ENCODE assay signal across 15 cellular contexts in the genomic region with DNA sequence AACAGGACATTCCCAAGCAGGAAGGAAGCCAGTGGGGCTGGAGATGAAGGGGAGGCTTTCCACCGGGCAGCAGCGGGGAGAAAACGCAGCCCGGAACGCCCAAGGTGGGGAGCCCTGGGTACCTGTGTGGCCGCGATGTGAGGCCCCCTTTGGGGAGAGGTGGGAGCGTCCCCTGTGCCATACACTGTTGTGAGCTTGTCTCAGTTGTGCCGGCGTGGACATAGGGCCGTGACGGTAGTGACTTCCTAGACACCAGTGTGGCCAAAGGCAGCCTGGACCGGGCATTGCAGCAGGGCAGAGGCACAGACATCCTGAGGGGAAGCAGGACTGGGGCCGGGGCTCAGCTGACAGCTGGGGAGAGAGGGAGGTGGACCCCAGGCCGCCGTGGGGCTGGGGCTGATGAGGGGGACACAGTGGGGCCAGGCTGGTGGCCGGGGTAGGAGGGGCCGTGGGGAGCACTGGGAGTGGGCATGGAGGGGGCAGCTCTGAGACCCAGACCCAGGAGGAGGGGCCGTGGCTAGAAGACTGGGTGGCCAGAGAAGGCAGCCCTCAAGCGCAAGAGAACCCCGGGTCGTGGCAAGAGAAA. TPM values are rescaled to one million over a fixed set of nuclear protein-coding genes. Genes with fewer than 3 reads are reported as not detected.
DNase-seq lines count a peak whose midpoint lies in the region; ATAC-seq, FAIRE-seq and TF ChIP-seq lines count a peak whose summit lies in the region.
"Had no signal": no experiment of that assay in that cellular context is flagged by ENCODE, and none has a peak within 500 bp of the region (broad histone marks: within the 10 kb centered on the region; RNA-seq: fewer than 3 reads in every experiment).

No MANE protein-coding gene starts in this region.

- H3K4me3 Mint-ChIP-seq in central memory CD8-positive, alpha-beta T cell, result no peak overlapping the region
- H3K4me3 Mint-ChIP-seq: IgD-negative memory B cell had no signal

- H3K79me2 ChIP-seq in HepG2 (ENCODE audit: insufficient read depth, low read length), result peaks cover 14% of the 10 kb centered on the region

- H3K36me3 Mint-ChIP-seq in central memory CD8-positive, alpha-beta T cell (ENCODE audit: insufficient read depth), result peaks cover 10% of the 10 kb centered on the region

- no peak for TF ChIP-seq RAD21 in HepG2 (CRISPR knock-in tag; IDR thresholded peaks at IDR 0.05)

- no TSS peak for BruUV-seq in HepG2 (replicated peaks; lab: Mats Ljungman, UMichigan)

- peak; percentile 30 for DNase-seq in G401 (ENCODE audit: low spot score)
- DNase-seq in central memory CD8-positive, alpha-beta T cell (ENCODE audit: low spot score in 2 of 2), result no peak
- no peak for DNase-seq in HepG2 (ENCODE audit: low spot score)
- DNase-seq in spleen, result peak; percentile 74
- DNase-seq in NCI-H1105 treated with DMSO at 0.1 percent for 48 hours (lab: John Stamatoyannopoulos, UW), result no peak
- no peak for DNase-seq in GM10248 (ENCODE audit: extremely low spot score)
- DNase-seq: activated T-cell treated with anti-CD3 and anti-CD28 coated beads, Interleukin-2, amount 50 U/mL, for 1 hour; DMS79 treated with DMSO at 0.1 percent for 48 hours; NCI-H1417 treated with DMSO at 0.1 percent for 48 hours had no signal

- in situ Hi-C loops in G401 (cut with HindIII; ENCODE audit: low sequenced_read_pairs) (no loop called here), HepG2 (cut with HindIII; ENCODE audit: extremely low pct_ligation_motif_present, low pct_unique_long_range_greater_than_20kb) (no loop called here)

- peak overlapping the region; percentile 31 for H3K4me2 ChIP-seq in HepG2 (ENCODE audit: low read depth, low read length)

- H3K9ac ChIP-seq in HepG2 (ENCODE audit: insufficient read depth, low read depth, low read length), result no peak overlapping the region

- H3K4me1 ChIP-seq in HepG2 (ENCODE audit: insufficient read depth, low read length), result peaks cover 38% of the 10 kb centered on the region
- H3K4me1 ChIP-seq in spleen, result peaks cover 0 to 65% (median 32%) of the 10 kb centered on the region in 6 donors

- no peaks in the 10 kb centered on the region for H3K27me3 ChIP-seq in HepG2 (ENCODE audit: control insufficient read depth in 1 of 2, insufficient read depth in 2 of 2, low read length in 2 of 2)
- H3K27me3 ChIP-seq in spleen (replicated peaks in 1 of 7), result no peaks in the 10 kb centered on the region

- peaks cover 20% of the 10 kb centered on the region; the same call in 1 of the 2 replicates for H4K20me1 ChIP-seq in HepG2 (ENCODE audit: insufficient read depth, low read length)

- H3K9me3 Mint-ChIP-seq in central memory CD8-positive, alpha-beta T cell, result no peaks in the 10 kb centered on the region

- peak overlapping the region; percentile 10 for H3K27ac Mint-ChIP-seq in central memory CD8-positive, alpha-beta T cell (ENCODE audit: low read depth)
- H3K27ac Mint-ChIP-seq: IgD-negative memory B cell had no signal

- POLR2A ChIA-PET in HepG2 (lab: Yijun Ruan, JAX), result no interaction called here
- POLR2A ChIA-PET in GM10248 (lab: Yijun Ruan, JAX), result no interaction called here

- TF ChIP-seq POLR2A in HepG2 (IDR thresholded peaks at IDR 0.05; ENCODE audit: insufficient read depth in 1 of 2, low read depth in 2 of 2, low read length in 2 of 2), result no peak
- no peak for TF ChIP-seq POLR2A in spleen (IDR thresholded peaks at IDR 0.05)

- no peak for ATAC-seq in central memory CD8-positive, alpha-beta T cell (replicated peaks; ENCODE audit: extremely low read depth, poor library complexity, severe bottlenecking)
- ATAC-seq in HepG2 (peak; percentile 4), HG03378 (IDR thresholded peaks at IDR 0.05; ENCODE audit: unreplicated experiment) (no peak), GM21619 (IDR thresholded peaks at IDR 0.05; ENCODE audit: unreplicated experiment) (no peak)
- ATAC-seq: HCT116 had no signal

- TF ChIP-seq EP300 in HepG2 (IDR thresholded peaks at IDR 0.05; ENCODE audit: low read depth in 2 of 2, low read length in 2 of 2) (no peak), HepG2 (CRISPR knock-in tag; IDR thresholded peaks at IDR 0.05; ENCODE audit: borderline replicate concordance) (no peak)

- H2AFZ ChIP-seq in HepG2 (ENCODE audit: low read length), result no peak overlapping the region

- peak overlapping the region; percentile 11 for H3K27ac ChIP-seq in HepG2 (ENCODE audit: extremely low read length, insufficient read depth, low read length)
- peak overlapping the region; percentile 35 to 83 (median 66) for H3K27ac ChIP-seq in spleen

- peaks cover 19% of the 10 kb centered on the region for H3K4me1 Mint-ChIP-seq in central memory CD8-positive, alpha-beta T cell
- H3K4me1 Mint-ChIP-seq: IgD-negative memory B cell had no signal

- H3K4me3 ChIP-seq in HepG2 (replicated peaks in 1 of 3; ENCODE audit: insufficient read depth in 1 of 3, low read depth in 2 of 3, low read length in 3 of 3), result peak overlapping the region in 1 of 3 experiments; percentile 15; a peak in 1 of 6 replicates
- H3K4me3 ChIP-seq in spleen, result peak overlapping the region in 2 of 8 donors; percentile 13 to 42

- TF ChIP-seq CTCF in HepG2 (CRISPR knock-in tag; IDR thresholded peaks at IDR 0.05) (no peak), spleen (IDR thresholded peaks at IDR 0.05 in 8 of 11, conservative IDR thresholded peaks at IDR 0.05 in 3 of 11) (no peak), GM10248 (IDR thresholded peaks at IDR 0.05; ENCODE audit: control extremely low read depth, extremely low read depth, low read depth, missing control alignments) (no peak)

- H3K36me3 ChIP-seq in HepG2 (replicated peaks in 1 of 2; ENCODE audit: control insufficient read depth in 1 of 2, insufficient read depth in 2 of 2, low read length in 2 of 2) (peaks cover 4 to 22% of the 10 kb centered on the region in 2 experiments; a peak in 4 of 5 replicates), spleen (peaks cover 0 to 86% (median 8%) of the 10 kb centered on the region in 6 donors)

- H3K9me3 ChIP-seq in HepG2 (ENCODE audit: low read length), result no peaks in the 10 kb centered on the region
- peaks cover 0 to 7% (median under 1%) of the 10 kb centered on the region in 8 donors for H3K9me3 ChIP-seq in spleen

- intact Hi-C loops in HepG2 (cut with micrococcal nuclease; ENCODE audit: unreplicated experiment), result no loop called here
- intact Hi-C loops in spleen (cut with DNase I; ENCODE audit: low total_unique reads), result no loop called here

- no peak for FAIRE-seq in HepG2 (lab: Jason Lieb, UNC)
- FAIRE-seq: endometrium, GM12892 had no signal

- no peaks in the 10 kb centered on the region for H3K27me3 Mint-ChIP-seq in central memory CD8-positive, alpha-beta T cell
- H3K27me3 Mint-ChIP-seq: IgD-negative memory B cell had no signal

- CTCF ChIA-PET in HepG2 (lab: Yijun Ruan, JAX; ENCODE audit: low intra/inter-chr PET ratio, low total read pairs) (no interaction called here), GM10248 (lab: Yijun Ruan, JAX) (interaction anchor here (0.9 to 2.7 kb wide), 3 partner anchors 9 to 16 kb away, joined by 3 to 9 read pairs (median 7); no protein-coding TSS in a partner anchor)

- WGBS in HepG2 (ENCODE audit: low lambda C conversion rate), result 81% methylated on average over 20 of the region's 22 CpGs
- 60 to 80% (median 72%) methylated on average over 21 to 22 of the region's 22 CpGs for WGBS in spleen, 5 donors

RNA-seq across cellular contexts. Expression of a gene that starts 38.5 kb away (rescaled TPM):
- total RNA-seq in G401 (2014; rRNA removed; shearing (Covaris generic)), result 23.0 and 39.4 TPM in 2 replicates
- total RNA-seq in HepG2 (2016; rRNA removed; fragmentation: Illumina TruSeq; extraction: Trizol), result 78.3 and 84.2 TPM in 2 replicates
- total RNA-seq in HepG2 (2016; cell fraction: cytosol; rRNA removed; fragmentation: Illumina TruSeq; extraction: Trizol; ENCODE audit: low read depth), result 194 and 195 TPM in 2 replicates
- 67.1 and 88.3 TPM in 2 replicates for total RNA-seq in HepG2 (2016; cell fraction: insoluble cytoplasmic fraction; rRNA removed; fragmentation: Illumina TruSeq; extraction: Trizol)
- total RNA-seq in HepG2 (2016; cell fraction: membrane; rRNA removed; fragmentation: Illumina TruSeq; extraction: Trizol), result 221 and 222 TPM in 2 replicates
- total RNA-seq in HepG2 (2016; cell fraction: nucleus; rRNA removed; fragmentation: Illumina TruSeq; extraction: Trizol), result 49.7 and 57.5 TPM in 2 replicates
- polyA plus RNA-seq in HepG2 (2011; rRNA removed), result 31.6 and 38.0 TPM in 2 replicates
- polyA plus RNA-seq in HepG2 (2011; cell fraction: cytosol; rRNA removed), result 25.7 and 26.3 TPM in 2 replicates
- 37.1 and 39.8 TPM in 2 replicates for polyA plus RNA-seq in HepG2 (2011; cell fraction: nucleus; rRNA removed)
- polyA plus RNA-seq in HepG2 (2012), result 25.2 and 38.0 TPM in 2 replicates
- 283 and 288 TPM in 2 replicates for polyA plus RNA-seq in HepG2 (2016; cell fraction: cytosol; fragmentation: Illumina TruSeq; extraction: Trizol; ENCODE audit: low read depth)
- polyA plus RNA-seq in HepG2 (2016; cell fraction: insoluble cytoplasmic fraction; fragmentation: Illumina TruSeq; extraction: Trizol; ENCODE audit: low read depth), result 98.5 and 123 TPM in 2 replicates
- 260 and 268 TPM in 2 replicates for polyA plus RNA-seq in HepG2 (2016; cell fraction: membrane; fragmentation: Illumina TruSeq; extraction: Trizol; ENCODE audit: low read depth)
- 93.4 and 97.4 TPM in 2 replicates for polyA plus RNA-seq in HepG2 (2016; cell fraction: nucleus; fragmentation: Illumina TruSeq; extraction: Trizol; ENCODE audit: insufficient read depth, low read depth)
- polyA minus RNA-seq in HepG2 (2011; rRNA and poly(A)+ RNA removed; ENCODE audit: low replicate concordance), result 27.0 and 92.2 TPM in 2 replicates
- polyA minus RNA-seq in HepG2 (2011; cell fraction: cytosol; rRNA and poly(A)+ RNA removed), result 13.8 and 22.4 TPM in 2 replicates
- polyA minus RNA-seq in HepG2 (2011; cell fraction: nucleus; rRNA and poly(A)+ RNA removed), result 24.0 and 26.7 TPM in 2 replicates
- 10 to 100 TPM; 47.5 to 91.7 (median 59.4) TPM for total RNA-seq in spleen
- polyA plus RNA-seq in spleen, result 10 to 100 TPM; 21.7 to 42.4 (median 40.1) TPM

RNA-seq across cellular contexts. Expression of a gene that starts 55.5 kb away (rescaled TPM):
- 6.3 and 12.7 TPM in 2 replicates for total RNA-seq in G401 (2014; rRNA removed; shearing (Covaris generic))
- total RNA-seq in HepG2 (2016; rRNA removed; fragmentation: Illumina TruSeq; extraction: Trizol), result 7.4 and 9.6 TPM in 2 replicates
- total RNA-seq in HepG2 (2016; cell fraction: cytosol; rRNA removed; fragmentation: Illumina TruSeq; extraction: Trizol; ENCODE audit: low read depth), result 12.3 and 13.3 TPM in 2 replicates
- total RNA-seq in HepG2 (2016; cell fraction: insoluble cytoplasmic fraction; rRNA removed; fragmentation: Illumina TruSeq; extraction: Trizol), result 6.4 and 10.2 TPM in 2 replicates
- total RNA-seq in HepG2 (2016; cell fraction: membrane; rRNA removed; fragmentation: Illumina TruSeq; extraction: Trizol), result 9.2 and 9.7 TPM in 2 replicates
- 16.2 and 17.5 TPM in 2 replicates for total RNA-seq in HepG2 (2016; cell fraction: nucleus; rRNA removed; fragmentation: Illumina TruSeq; extraction: Trizol)
- 9.1 and 11.9 TPM in 2 replicates for polyA plus RNA-seq in HepG2 (2011; rRNA removed)
- polyA plus RNA-seq in HepG2 (2011; cell fraction: cytosol; rRNA removed), result 7.6 and 8.0 TPM in 2 replicates
- 23.2 and 28.2 TPM in 2 replicates for polyA plus RNA-seq in HepG2 (2011; cell fraction: nucleus; rRNA removed)
- 11.5 and 12.0 TPM in 2 replicates for polyA plus RNA-seq in HepG2 (2012)
- 2.5 and 2.6 TPM in 2 replicates for polyA plus RNA-seq in HepG2 (2016; cell fraction: cytosol; fragmentation: Illumina TruSeq; extraction: Trizol; ENCODE audit: low read depth)
- polyA plus RNA-seq in HepG2 (2016; cell fraction: insoluble cytoplasmic fraction; fragmentation: Illumina TruSeq; extraction: Trizol; ENCODE audit: low read depth), result 7.2 and 9.3 TPM in 2 replicates
- 4.7 and 5.4 TPM in 2 replicates for polyA plus RNA-seq in HepG2 (2016; cell fraction: membrane; fragmentation: Illumina TruSeq; extraction: Trizol; ENCODE audit: low read depth)
- polyA plus RNA-seq in HepG2 (2016; cell fraction: nucleus; fragmentation: Illumina TruSeq; extraction: Trizol; ENCODE audit: insufficient read depth, low read depth), result 56.9 and 58.1 TPM in 2 replicates
- 6.2 and 8.7 TPM in 2 replicates for polyA minus RNA-seq in HepG2 (2011; rRNA and poly(A)+ RNA removed; ENCODE audit: low replicate concordance)
- 2.3 and 2.4 TPM in 2 replicates for polyA minus RNA-seq in HepG2 (2011; cell fraction: cytosol; rRNA and poly(A)+ RNA removed)
- 17.4 and 24.3 TPM in 2 replicates for polyA minus RNA-seq in HepG2 (2011; cell fraction: nucleus; rRNA and poly(A)+ RNA removed)
- total RNA-seq in spleen, result 10 to 100 TPM; 22.7 to 33.1 (median 26.3) TPM
- polyA plus RNA-seq in spleen, result 10 to 100 TPM in 2 of 3 donors, 1 to 10 TPM in 1; 6.3 to 12.7 (median 11.1) TPM

Comparison
In these comparisons a context has a peak if more than half of its experiments do, and no peak if none do; other contexts are left out.
1. DNase-seq: peak in G401 (single experiment) and spleen (single experiment); none in central memory CD8-positive, alpha-beta T cell (0 of 2), HepG2 (single experiment), NCI-H1105 treated with DMSO at 0.1 percent for 48 hours (single experiment) and GM10248 (single experiment).